ENCODE assay signal across 12 cellular contexts in genomic region chr1:229693124-229693523, GRCh38.
DNase-seq lines count a peak whose midpoint lies in the region; ATAC-seq and TF ChIP-seq lines count a peak whose summit lies in the region.
"Had no signal": no experiment of that assay in that cellular context is flagged by ENCODE, and none has a peak within 500 bp of the region (broad histone marks: within the 10 kb centered on the region; RNA-seq: fewer than 3 reads in every experiment).

No MANE protein-coding gene starts in this region.

- no peak for TF ChIP-seq CTCF in HFFc6 (IDR thresholded peaks at IDR 0.05)
- TF ChIP-seq CTCF in type B pancreatic cell (conservative IDR thresholded peaks at IDR 0.05) = no peak

- no peak overlapping the region for H3K9ac ChIP-seq in mesendoderm (ENCODE audit: low read length)

- H3K27me3 Mint-ChIP-seq in HFFc6 (ENCODE audit: insufficient read depth) (peaks cover 7% of the 10 kb centered on the region; the same call in 1 of the 2 replicates), type B pancreatic cell (no peaks in the 10 kb centered on the region)

- no peak overlapping the region for H3K27ac Mint-ChIP-seq in HFFc6
- H3K27ac Mint-ChIP-seq in type B pancreatic cell = no peak overlapping the region

- WGBS in mesendoderm (ENCODE audit: extremely low coverage, insufficient coverage, low lambda C conversion rate) = no CpG with 5 or more reads among the region's 5 CpGs

- H3K79me2 ChIP-seq in mesendoderm (ENCODE audit: control insufficient read depth, insufficient read depth, low read length) = no peaks in the 10 kb centered on the region

- H3K36me3 Mint-ChIP-seq in HFFc6 (ENCODE audit: low read depth) (no peaks in the 10 kb centered on the region), type B pancreatic cell (no peaks in the 10 kb centered on the region)
- H3K36me3 Mint-ChIP-seq: CD4-positive, alpha-beta memory T cell had no signal

- no peak overlapping the region for H2AK5ac ChIP-seq in mesendoderm (ENCODE audit: low read length)

- H3K4me1 Mint-ChIP-seq in HFFc6 (ENCODE audit: low read depth) = peaks cover 11% of the 10 kb centered on the region
- H3K4me1 Mint-ChIP-seq in type B pancreatic cell (ENCODE audit: unreplicated experiment) = peaks cover 18% of the 10 kb centered on the region

- no peak overlapping the region for H3K4me3 Mint-ChIP-seq in HFFc6
- H3K4me3 Mint-ChIP-seq in type B pancreatic cell = no peak overlapping the region

- H3K36me3 ChIP-seq in mesendoderm (ENCODE audit: control insufficient read depth, insufficient read depth, low read length) = no peaks in the 10 kb centered on the region

- H3K56ac ChIP-seq in mesendoderm (ENCODE audit: low read length) = no peak overlapping the region

- H3K4me1 ChIP-seq in mesendoderm (ENCODE audit: control insufficient read depth, low read depth, low read length) = peaks cover 13% of the 10 kb centered on the region

- no peak overlapping the region for H3K4me3 ChIP-seq in mesendoderm (ENCODE audit: low read length)

- H3K23ac ChIP-seq in mesendoderm (ENCODE audit: low read length) = no peak overlapping the region

- H3K18ac ChIP-seq in mesendoderm (ENCODE audit: low read length) = no peak overlapping the region

- no peak overlapping the region for H4K8ac ChIP-seq in mesendoderm (ENCODE audit: low read depth, low read length)

- H3K27me3 ChIP-seq in mesendoderm (ENCODE audit: insufficient read depth, low read length, poor library complexity) = no peaks in the 10 kb centered on the region

- H2BK120ac ChIP-seq in mesendoderm (ENCODE audit: low read depth, low read length) = peak overlapping the region; percentile 64

- peak; percentile 91 for DNase-seq in NAMALWA (ENCODE audit: low spot score)
- no peak for DNase-seq in mesendoderm
- no peak for DNase-seq in HFFc6
- no peak for DNase-seq in cerebellum (ENCODE audit: low spot score)
- DNase-seq in NCI-H2227 (lab: John Stamatoyannopoulos, UW; ENCODE audit: unreplicated experiment) = no peak
- no peak for DNase-seq in type B pancreatic cell (ENCODE audit: extremely low spot score, unreplicated experiment)
- DNase-seq: CD4-positive, alpha-beta memory T cell; islet precursor cell; MM.1S; stimulated activated CD4-positive, alpha-beta T cell treated with anti-CD3 and anti-CD28 coated beads, Interleukin-4, amount 100 ng/mL, for 24 hours had no signal

- no peaks in the 10 kb centered on the region for H3K79me1 ChIP-seq in mesendoderm (ENCODE audit: low read length)

- ATAC-seq in GM18517 (IDR thresholded peaks at IDR 0.05; ENCODE audit: unreplicated experiment) = peak; percentile 50
- ATAC-seq in GM21737 (IDR thresholded peaks at IDR 0.05; ENCODE audit: unreplicated experiment) = peak; percentile 52

- H3K4ac ChIP-seq in mesendoderm (ENCODE audit: low read depth, low read length) = no peak overlapping the region

- no peak overlapping the region for H2BK5ac ChIP-seq in mesendoderm (ENCODE audit: low read length)

- H3K9me3 Mint-ChIP-seq in HFFc6 = no peaks in the 10 kb centered on the region
- H3K9me3 Mint-ChIP-seq in type B pancreatic cell = no peaks in the 10 kb centered on the region
- H3K9me3 Mint-ChIP-seq: CD4-positive, alpha-beta memory T cell had no signal

- H3K4me2 ChIP-seq in mesendoderm (ENCODE audit: low read length) = no peak overlapping the region

- no peak overlapping the region for H4K5ac ChIP-seq in mesendoderm (ENCODE audit: low read length)

- H2BK15ac ChIP-seq in mesendoderm (replicated peaks; ENCODE audit: low read depth) = no peak overlapping the region

- no peak overlapping the region for H3K27ac ChIP-seq in mesendoderm (ENCODE audit: low read depth, low read length)
